In the genomic region with DNA sequence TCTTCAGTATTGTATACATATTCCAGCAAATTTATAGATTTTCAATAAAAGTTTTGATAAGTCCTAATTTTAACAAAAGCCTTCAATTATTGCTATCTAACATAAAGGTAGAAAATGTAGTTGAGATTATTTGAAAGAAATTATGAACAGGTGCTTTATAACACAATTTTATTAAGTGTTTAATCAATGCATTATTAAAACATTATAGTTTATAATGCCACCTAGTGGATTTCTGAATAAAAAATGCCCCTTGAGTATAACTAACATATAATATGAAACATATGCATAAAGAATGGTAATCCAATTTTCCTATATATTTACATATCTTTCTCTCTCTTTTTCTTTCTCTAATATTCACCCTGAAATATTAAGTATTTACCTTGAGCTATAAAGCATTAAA, we compare ENCODE assay signal across 11 cellular contexts.
DNase-seq lines count a peak whose midpoint lies in the region; ATAC-seq, FAIRE-seq and TF ChIP-seq lines count a peak whose summit lies in the region.
"Had no signal": no experiment of that assay in that cellular context is flagged by ENCODE, and none has a peak within 500 bp of the region (broad histone marks: within the 10 kb centered on the region; RNA-seq: fewer than 3 reads in every experiment).

No MANE protein-coding gene starts in this region.

- no peaks in the 10 kb centered on the region for H3K27me3 ChIP-seq in body of pancreas
- no peaks in the 10 kb centered on the region for H3K27me3 ChIP-seq in ascending aorta

- FAIRE-seq in HTR-8/SVneo (lab: Jason Lieb, UNC), result no peak

- no peak for TF ChIP-seq POLR2A in body of pancreas (IDR thresholded peaks at IDR 0.05)

- no peaks in the 10 kb centered on the region for H3K27me3 Mint-ChIP-seq in activated T-cell treated with anti-CD3 and anti-CD28 coated beads, Interleukin-2, amount 50 U/mL, for 24 hours

- H3K36me3 Mint-ChIP-seq in activated T-cell treated with anti-CD3 and anti-CD28 coated beads, Interleukin-2, amount 50 U/mL, for 24 hours (ENCODE audit: low read depth), result no peaks in the 10 kb centered on the region

- peak; percentile 18 for DNase-seq in DMS114 treated with DMSO at 0.1 percent for 48 hours (lab: John Stamatoyannopoulos, UW; ENCODE audit: unreplicated experiment)
- peak; percentile 0 for DNase-seq in LNCaP clone FGC (ENCODE audit: low read depth)
- DNase-seq in body of pancreas, result no peak
- DNase-seq in myocyte (ENCODE audit: low read depth), result peak; percentile 0
- DNase-seq in ascending aorta (ENCODE audit: low spot score in 2 of 2), result no peak
- DNase-seq in activated T-cell treated with anti-CD3 and anti-CD28 coated beads, Interleukin-2, amount 50 U/mL, for 24 hours, result no peak
- DNase-seq in HTR-8/SVneo (ENCODE audit: insufficient read length, low spot score), result no peak
- DNase-seq: activated CD8-positive, alpha-beta T cell treated with anti-CD3 and anti-CD28 coated beads, Interleukin-2, amount 10 ng/mL, durations not matched to agents 7 days and 5 days; erythroblast; NCI-H1930 had no signal

- H3K4me3 ChIP-seq in LNCaP clone FGC (ENCODE audit: low read depth, low read length), result no peak overlapping the region
- H3K4me3 ChIP-seq in body of pancreas, result no peak overlapping the region
- H3K4me3 ChIP-seq in ascending aorta, result no peak overlapping the region
- H3K4me3 ChIP-seq: lung had no signal

- no peak overlapping the region for H3K4me3 Mint-ChIP-seq in activated T-cell treated with anti-CD3 and anti-CD28 coated beads, Interleukin-2, amount 50 U/mL, for 24 hours
- H3K4me3 Mint-ChIP-seq: activated CD8-positive, alpha-beta T cell treated with anti-CD3 and anti-CD28 coated beads, Interleukin-2, amount 10 ng/mL, durations not matched to agents 7 days and 5 days had no signal

- intact Hi-C loops in body of pancreas (cut with DNase I), result no loop called here
- intact Hi-C loops in ascending aorta (cut with DNase I), result no loop called here

- TF ChIP-seq CTCF in LNCaP clone FGC (IDR thresholded peaks at IDR 0.05; ENCODE audit: control insufficient read depth, extremely low read depth, insufficient read depth) (peak; percentile 26; the same call in 1 of the 2 replicates), body of pancreas (IDR thresholded peaks at IDR 0.05) (peak in 4 of 7 experiments; percentile 11 to 44 (median 36)), ascending aorta (IDR thresholded peaks at IDR 0.05) (peak in 1 of 3 experiments; percentile 20)

- ATAC-seq in body of pancreas, result no peak
- ATAC-seq: activated CD8-positive, alpha-beta T cell treated with anti-CD3 and anti-CD28 coated beads, Interleukin-2, amount 10 ng/mL, durations not matched to agents 7 days and 5 days had no signal

- H3K27ac Mint-ChIP-seq in activated T-cell treated with anti-CD3 and anti-CD28 coated beads, Interleukin-2, amount 50 U/mL, for 24 hours, result no peak overlapping the region
- H3K27ac Mint-ChIP-seq: activated CD8-positive, alpha-beta T cell treated with anti-CD3 and anti-CD28 coated beads, Interleukin-2, amount 10 ng/mL, durations not matched to agents 7 days and 5 days had no signal

- H3K4me1 ChIP-seq in body of pancreas (no peaks in the 10 kb centered on the region), ascending aorta (no peaks in the 10 kb centered on the region)

- H3K9me3 Mint-ChIP-seq in activated T-cell treated with anti-CD3 and anti-CD28 coated beads, Interleukin-2, amount 50 U/mL, for 24 hours, result no peaks in the 10 kb centered on the region

- H3K36me3 ChIP-seq in body of pancreas (replicated peaks in 1 of 2; ENCODE audit: insufficient read depth in 1 of 2, low read depth in 2 of 2), result no peaks in the 10 kb centered on the region
- H3K36me3 ChIP-seq in ascending aorta, result no peaks in the 10 kb centered on the region

- H3K4me1 Mint-ChIP-seq in activated T-cell treated with anti-CD3 and anti-CD28 coated beads, Interleukin-2, amount 50 U/mL, for 24 hours (ENCODE audit: low read depth), result no peaks in the 10 kb centered on the region

- no peak overlapping the region for H3K27ac ChIP-seq in body of pancreas
- no peak overlapping the region for H3K27ac ChIP-seq in ascending aorta

- H3K9me3 ChIP-seq in body of pancreas (no peaks in the 10 kb centered on the region), ascending aorta (no peaks in the 10 kb centered on the region)

Comparison
In these comparisons a context has a peak if more than half of its experiments do, and no peak if none do; other contexts are left out.
1. DNase-seq: peak in DMS114 treated with DMSO at 0.1 percent for 48 hours (single experiment), LNCaP clone FGC (single experiment) and myocyte (single experiment); none in body of pancreas (0 of 4), ascending aorta (0 of 2), activated T-cell treated with anti-CD3 and anti-CD28 coated beads, Interleukin-2, amount 50 U/mL, for 24 hours (single experiment) and HTR-8/SVneo (single experiment).